In genomic region chr4:102629686-102630085, GRCh38 we compare ENCODE assay signal across 27 cellular contexts.
DNase-seq lines count a peak whose midpoint lies in the region; ATAC-seq lines count a peak whose summit lies in the region.
"Had no signal": no experiment of that assay in that cellular context is flagged by ENCODE, and none has a peak within 500 bp of the region (broad histone marks: within the 10 kb centered on the region; RNA-seq: fewer than 3 reads in every experiment).

No MANE protein-coding gene starts in this region.

- H3K27me3 Mint-ChIP-seq in activated CD4-positive, alpha-beta T cell treated with anti-CD3 and anti-CD28 coated beads, Interleukin-2, amount 10 ng/mL, durations not matched to agents 24 days and 14 days: no peaks in the 10 kb centered on the region
- no peaks in the 10 kb centered on the region for H3K27me3 Mint-ChIP-seq in stimulated activated naive CD8-positive, alpha-beta T cell treated with anti-CD3 and anti-CD28 coated beads, Interleukin-15, amount 100 ng/mL, for 72 hours

- ATAC-seq in stimulated activated naive CD8-positive, alpha-beta T cell treated with anti-CD3 and anti-CD28 coated beads, Interleukin-15, Interleukin-2, amounts not matched to agents 100 U/mL and 50 U/mL, for 24 hours: no peak
- no peak for ATAC-seq in stimulated activated naive CD8-positive, alpha-beta T cell treated with anti-CD3 and anti-CD28 coated beads, Interleukin-15, amount 100 ng/mL, for 72 hours
- ATAC-seq in HG03457 (IDR thresholded peaks at IDR 0.05; ENCODE audit: unreplicated experiment) (no peak), HG02678 (IDR thresholded peaks at IDR 0.05; ENCODE audit: unreplicated experiment) (no peak)
- ATAC-seq: body of pancreas, foreskin keratinocyte, GM23338, heart right ventricle, K562 had no signal

- peaks cover 42% of the 10 kb centered on the region for H3K4me1 Mint-ChIP-seq in activated CD4-positive, alpha-beta T cell treated with anti-CD3 and anti-CD28 coated beads, Interleukin-2, amount 10 ng/mL, durations not matched to agents 24 days and 14 days
- peaks cover 71% of the 10 kb centered on the region for H3K4me1 Mint-ChIP-seq in stimulated activated naive CD8-positive, alpha-beta T cell treated with anti-CD3 and anti-CD28 coated beads, Interleukin-15, amount 100 ng/mL, for 72 hours
- H3K4me1 Mint-ChIP-seq: GM23338 had no signal

- no peak overlapping the region for H3K4me3 Mint-ChIP-seq in activated CD4-positive, alpha-beta T cell treated with anti-CD3 and anti-CD28 coated beads, Interleukin-2, amount 10 ng/mL, durations not matched to agents 24 days and 14 days
- H3K4me3 Mint-ChIP-seq in stimulated activated naive CD8-positive, alpha-beta T cell treated with anti-CD3 and anti-CD28 coated beads, Interleukin-15, amount 100 ng/mL, for 72 hours: peak overlapping the region in 1 of 2 donors; percentile 36
- H3K4me3 Mint-ChIP-seq: GM23338; T-helper 1 cell treated with Interleukin-12 subunit alpha and Interleukin-12 subunit beta and Interleukin-4 antibody, amounts not matched to agents 30 μg/mL and 1 μg/mL, for 36 hours had no signal

- intact Hi-C loops in activated CD4-positive, alpha-beta T cell treated with anti-CD3 and anti-CD28 coated beads, Interleukin-2, amount 10 ng/mL, durations not matched to agents 24 days and 14 days (cut with micrococcal nuclease): loop anchor here (2.0 to 10.0 kb wide), 4 partner anchors 155 to 365 kb away; partner anchors contain the start of genes SLC39A8 and UBE2D3

- H3K27ac Mint-ChIP-seq in activated CD4-positive, alpha-beta T cell treated with anti-CD3 and anti-CD28 coated beads, Interleukin-2, amount 10 ng/mL, durations not matched to agents 24 days and 14 days: peak overlapping the region; percentile 21
- no peak overlapping the region for H3K27ac Mint-ChIP-seq in stimulated activated naive CD8-positive, alpha-beta T cell treated with anti-CD3 and anti-CD28 coated beads, Interleukin-15, amount 100 ng/mL, for 72 hours
- H3K27ac Mint-ChIP-seq: GM23338 had no signal

- peaks cover 11% of the 10 kb centered on the region for H3K36me3 Mint-ChIP-seq in activated CD4-positive, alpha-beta T cell treated with anti-CD3 and anti-CD28 coated beads, Interleukin-2, amount 10 ng/mL, durations not matched to agents 24 days and 14 days (ENCODE audit: low read depth)

- H3K9me3 Mint-ChIP-seq in activated CD4-positive, alpha-beta T cell treated with anti-CD3 and anti-CD28 coated beads, Interleukin-2, amount 10 ng/mL, durations not matched to agents 24 days and 14 days: no peaks in the 10 kb centered on the region
- H3K9me3 Mint-ChIP-seq in stimulated activated naive CD8-positive, alpha-beta T cell treated with anti-CD3 and anti-CD28 coated beads, Interleukin-15, amount 100 ng/mL, for 72 hours: no peaks in the 10 kb centered on the region
- H3K9me3 Mint-ChIP-seq: activated T-cell treated with anti-CD3 and anti-CD28 coated beads, Interleukin-2, amount 50 U/mL, for 4 hours; GM23338; T-helper 1 cell treated with Interleukin-12 subunit alpha and Interleukin-12 subunit beta and Interleukin-4 antibody, amounts not matched to agents 30 μg/mL and 1 μg/mL, for 36 hours had no signal

- DNase-seq in activated CD4-positive, alpha-beta T cell treated with anti-CD3 and anti-CD28 coated beads, Interleukin-2, amount 10 ng/mL, durations not matched to agents 24 days and 14 days: no peak
- DNase-seq in activated CD4-positive, alpha-beta T cell treated with anti-CD3 and anti-CD28 coated beads, Interleukin-2, amount 50 U/mL, for 4 hours: no peak
- DNase-seq in stimulated activated naive CD8-positive, alpha-beta T cell treated with anti-CD3 and anti-CD28 coated beads, Interleukin-15, Interleukin-2, amounts not matched to agents 100 U/mL and 50 U/mL, for 24 hours: peak; percentile 37
- DNase-seq in stimulated activated naive CD8-positive, alpha-beta T cell treated with anti-CD3 and anti-CD28 coated beads, Interleukin-15, amount 100 ng/mL, for 72 hours: no peak
- DNase-seq in left kidney (ENCODE audit: low read depth, low spot score) (peak; percentile 75), GOT3 (lab: John Stamatoyannopoulos, UW) (no peak)
- DNase-seq: activated T-cell treated with anti-CD3 and anti-CD28 coated beads, Interleukin-2, amount 50 U/mL, for 4 hours; body of pancreas; COR-L47; DMS79; erythroblast; foreskin keratinocyte; heart right ventricle; left colon; mesendoderm; MG63; NCI-H2029 treated with DMSO at 0.1 percent for 48 hours; NCI-H2227 treated with DMSO at 0.1 percent for 48 hours; NCI-H69; ovary; stimulated activated CD4-positive, alpha-beta T cell treated with anti-CD3 and anti-CD28 coated beads, Interleukin-4, amount 100 ng/mL, for 4 hours; upper lobe of left lung had no signal

Comparison
In these comparisons a context has a peak if more than half of its experiments do, and no peak if none do; other contexts are left out.
1. DNase-seq: peak in stimulated activated naive CD8-positive, alpha-beta T cell treated with anti-CD3 and anti-CD28 coated beads, Interleukin-15, Interleukin-2, amounts not matched to agents 100 U/mL and 50 U/mL, for 24 hours (single experiment) and left kidney (single experiment); none in activated CD4-positive, alpha-beta T cell treated with anti-CD3 and anti-CD28 coated beads, Interleukin-2, amount 10 ng/mL, durations not matched to agents 24 days and 14 days (single experiment), activated CD4-positive, alpha-beta T cell treated with anti-CD3 and anti-CD28 coated beads, Interleukin-2, amount 50 U/mL, for 4 hours (0 of 2), stimulated activated naive CD8-positive, alpha-beta T cell treated with anti-CD3 and anti-CD28 coated beads, Interleukin-15, amount 100 ng/mL, for 72 hours (0 of 2) and GOT3 (single experiment).